In genomic region chr20:32366380-32366779, GRCh38 we compare ENCODE assay signal across 13 cellular contexts. TPM values are rescaled to one million over a fixed set of nuclear protein-coding genes. Genes with fewer than 3 reads are reported as not detected.
DNase-seq lines count a peak whose midpoint lies in the region; ATAC-seq and TF ChIP-seq lines count a peak whose summit lies in the region.
"Had no signal": no experiment of that assay in that cellular context is flagged by ENCODE, and none has a peak within 500 bp of the region (broad histone marks: within the 10 kb centered on the region; RNA-seq: fewer than 3 reads in every experiment).

No MANE protein-coding gene starts in this region.

- H3K4me1 ChIP-seq in spleen: peaks cover 39 to 92% (median 79%) of the 10 kb centered on the region in 6 donors
- H3K4me1 ChIP-seq in upper lobe of left lung: peaks cover 24 to 70% (median 43%) of the 10 kb centered on the region in 4 donors

- TF ChIP-seq POLR2A in spleen (IDR thresholded peaks at IDR 0.05): no peak
- TF ChIP-seq POLR2A in upper lobe of left lung (IDR thresholded peaks at IDR 0.05): no peak

- no peaks in the 10 kb centered on the region for H3K27me3 ChIP-seq in spleen (replicated peaks in 1 of 7)
- H3K27me3 ChIP-seq in upper lobe of left lung: no peaks in the 10 kb centered on the region
- H3K27me3 ChIP-seq: cardiac muscle cell had no signal

- H3K27ac Mint-ChIP-seq in activated CD4-positive, alpha-beta T cell treated with anti-CD3 and anti-CD28 coated beads, Interleukin-2, amount 10 ng/mL, durations not matched to agents 7 days and 5 days: peak overlapping the region; percentile 20
- peak overlapping the region; percentile 64 for H3K27ac Mint-ChIP-seq in activated CD4-positive, alpha-beta memory T cell treated with anti-CD3 and anti-CD28 coated beads, Interleukin-2, amount 10 ng/mL, durations not matched to agents 7 days and 5 days

- WGBS in spleen, 5 donors: 72 to 85% (median 81%) methylated on average over 2 of the region's 2 CpGs
- 79 to 85% methylated on average over 2 of the region's 2 CpGs for WGBS in upper lobe of left lung, 2 donors

- CTCF ChIA-PET in activated CD4-positive, alpha-beta T cell treated with anti-CD3 and anti-CD28 coated beads, Interleukin-2, amount 10 ng/mL, durations not matched to agents 7 days and 5 days (lab: Charles Lee): interaction anchor here (0.5 to 0.6 kb wide), 2 partner anchors 26 to 58 kb away, joined by 4 to 5 read pairs; no protein-coding TSS in a partner anchor
- CTCF ChIA-PET in activated CD4-positive, alpha-beta memory T cell treated with anti-CD3 and anti-CD28 coated beads, Interleukin-2, amount 10 ng/mL, durations not matched to agents 7 days and 5 days (lab: Charles Lee): no interaction called here

- H3K27ac ChIP-seq in spleen (peak overlapping the region in 5 of 8 donors; percentile 7 to 48 (median 29)), upper lobe of left lung (no peak overlapping the region)
- H3K27ac ChIP-seq: cardiac muscle cell had no signal

- H3K4me3 Mint-ChIP-seq in activated CD4-positive, alpha-beta T cell treated with anti-CD3 and anti-CD28 coated beads, Interleukin-2, amount 10 ng/mL, durations not matched to agents 7 days and 5 days: no peak overlapping the region
- H3K4me3 Mint-ChIP-seq in activated CD4-positive, alpha-beta memory T cell treated with anti-CD3 and anti-CD28 coated beads, Interleukin-2, amount 10 ng/mL, durations not matched to agents 7 days and 5 days: no peak overlapping the region

- H3K36me3 Mint-ChIP-seq in activated CD4-positive, alpha-beta T cell treated with anti-CD3 and anti-CD28 coated beads, Interleukin-2, amount 10 ng/mL, durations not matched to agents 7 days and 5 days (ENCODE audit: low read depth): peaks cover 37% of the 10 kb centered on the region
- H3K36me3 Mint-ChIP-seq in activated CD4-positive, alpha-beta memory T cell treated with anti-CD3 and anti-CD28 coated beads, Interleukin-2, amount 10 ng/mL, durations not matched to agents 7 days and 5 days (ENCODE audit: low read depth): peaks cover 44% of the 10 kb centered on the region

- DNase-seq in activated CD4-positive, alpha-beta T cell treated with anti-CD3 and anti-CD28 coated beads, Interleukin-2, amount 10 ng/mL, durations not matched to agents 7 days and 5 days: no peak
- DNase-seq in activated CD4-positive, alpha-beta T cell treated with anti-CD3 and anti-CD28 coated beads for 1 hour: no peak
- no peak for DNase-seq in activated CD4-positive, alpha-beta memory T cell treated with anti-CD3 and anti-CD28 coated beads, Interleukin-2, amount 10 ng/mL, durations not matched to agents 7 days and 5 days
- DNase-seq in spleen (no peak), 8988T (no peak), upper lobe of left lung (no peak), SIG-M5 treated with dmso at 0.1 percent for 504 hours (lab: John Stamatoyannopoulos, UW; ENCODE audit: unreplicated experiment) (no peak)
- DNase-seq: DMS79, HCEC 1CT, NCI-H1417, small intestine had no signal

- POLR2A ChIA-PET in activated CD4-positive, alpha-beta T cell treated with anti-CD3 and anti-CD28 coated beads, Interleukin-2, amount 10 ng/mL, durations not matched to agents 7 days and 5 days (lab: Charles Lee): no interaction called here
- POLR2A ChIA-PET in activated CD4-positive, alpha-beta memory T cell treated with anti-CD3 and anti-CD28 coated beads, Interleukin-2, amount 10 ng/mL, durations not matched to agents 7 days and 5 days (lab: Charles Lee): interaction anchor here (1.0 to 1.6 kb wide), 2 partner anchors 8 to 21 kb away, joined by 3 to 10 read pairs; partner anchors contain the start of gene ASXL1

- H3K9me3 ChIP-seq in spleen (no peaks in the 10 kb centered on the region), upper lobe of left lung (no peaks in the 10 kb centered on the region)

- intact Hi-C loops in spleen (cut with DNase I; ENCODE audit: low total_unique reads): no loop called here

- peak; percentile 40 for ATAC-seq in HG02623 (IDR thresholded peaks at IDR 0.05; ENCODE audit: unreplicated experiment)
- no peak for ATAC-seq in upper lobe of left lung (ENCODE audit: low FRiP score in 2 of 2)

- no peak overlapping the region for H3K4me3 ChIP-seq in spleen
- no peak overlapping the region for H3K4me3 ChIP-seq in upper lobe of left lung
- H3K4me3 ChIP-seq: cardiac muscle cell had no signal

- H3K9me3 Mint-ChIP-seq in activated CD4-positive, alpha-beta T cell treated with anti-CD3 and anti-CD28 coated beads, Interleukin-2, amount 10 ng/mL, durations not matched to agents 7 days and 5 days: no peaks in the 10 kb centered on the region
- no peaks in the 10 kb centered on the region for H3K9me3 Mint-ChIP-seq in activated CD4-positive, alpha-beta memory T cell treated with anti-CD3 and anti-CD28 coated beads, Interleukin-2, amount 10 ng/mL, durations not matched to agents 7 days and 5 days

- TF ChIP-seq CTCF in spleen (IDR thresholded peaks at IDR 0.05 in 8 of 11, conservative IDR thresholded peaks at IDR 0.05 in 3 of 11): no peak
- TF ChIP-seq CTCF in upper lobe of left lung (IDR thresholded peaks at IDR 0.05): no peak

- H3K36me3 ChIP-seq in spleen (peaks cover 0 to 41% (median 10%) of the 10 kb centered on the region in 6 donors), upper lobe of left lung (peaks cover 0 to 21% (median 11%) of the 10 kb centered on the region in 4 donors)

- H3K27me3 Mint-ChIP-seq in activated CD4-positive, alpha-beta T cell treated with anti-CD3 and anti-CD28 coated beads, Interleukin-2, amount 10 ng/mL, durations not matched to agents 7 days and 5 days: no peaks in the 10 kb centered on the region
- no peaks in the 10 kb centered on the region for H3K27me3 Mint-ChIP-seq in activated CD4-positive, alpha-beta memory T cell treated with anti-CD3 and anti-CD28 coated beads, Interleukin-2, amount 10 ng/mL, durations not matched to agents 7 days and 5 days

- TF ChIP-seq EP300 in upper lobe of left lung (IDR thresholded peaks at IDR 0.05): no peak

- peaks cover 70% of the 10 kb centered on the region for H3K4me1 Mint-ChIP-seq in activated CD4-positive, alpha-beta T cell treated with anti-CD3 and anti-CD28 coated beads, Interleukin-2, amount 10 ng/mL, durations not matched to agents 7 days and 5 days
- H3K4me1 Mint-ChIP-seq in activated CD4-positive, alpha-beta memory T cell treated with anti-CD3 and anti-CD28 coated beads, Interleukin-2, amount 10 ng/mL, durations not matched to agents 7 days and 5 days: peaks cover 73% of the 10 kb centered on the region

RNA-seq across cellular contexts. Expression of gene ASXL1, which starts 8.2 kb away (rescaled TPM):
- 100 to 1,000 TPM; 110 TPM for total RNA-seq in activated CD4-positive, alpha-beta T cell treated with anti-CD3 and anti-CD28 coated beads, Interleukin-2, amount 10 ng/mL, durations not matched to agents 7 days and 5 days
- total RNA-seq in activated CD4-positive, alpha-beta memory T cell treated with anti-CD3 and anti-CD28 coated beads, Interleukin-2, amount 10 ng/mL, durations not matched to agents 7 days and 5 days: 100 to 1,000 TPM; 113 to 118 TPM
- total RNA-seq in spleen (100 to 1,000 TPM in 4 of 7 donors, 10 to 100 TPM in 3; 88.2 to 149 (median 101) TPM), upper lobe of left lung (100 to 1,000 TPM in 3 of 6 donors, 10 to 100 TPM in 3; 60.6 to 389 (median 88.5) TPM)
- 10 to 100 TPM; 14.1 to 33.6 (median 29.4) TPM for polyA plus RNA-seq in spleen

Comparison
In these comparisons a context has a peak if more than half of its experiments do, and no peak if none do; other contexts are left out.
1. H3K27ac ChIP-seq: peak in spleen (5 of 8); none in upper lobe of left lung (0 of 4).